ENCODE assay signal across 37 cellular contexts in genomic region chr4:98903561-98903960, GRCh38.
"Had no signal": no experiment of that assay in that cellular context is flagged by ENCODE, and none has a peak within 500 bp of the region (broad histone marks: within the 10 kb centered on the region; RNA-seq: fewer than 3 reads in every experiment).

No MANE protein-coding gene starts in this region.

- H3K9me3 Mint-ChIP-seq: activated B cell treated with CpG ODN at 0.5 μM for 24 hours; activated CD4-positive, alpha-beta memory T cell treated with anti-CD3 and anti-CD28 coated beads for 36 hours; activated naive CD4-positive, alpha-beta T cell treated with anti-CD3 and anti-CD28 coated beads for 36 hours; activated naive CD4-positive, alpha-beta T cell treated with anti-CD3 and anti-CD28 coated beads, Interleukin-2, amount 50 U/mL, for 72 hours; activated T-cell treated with anti-CD3 and anti-CD28 coated beads, Interleukin-2, amount 50 U/mL, for 4 hours; activated T-helper 1 cell treated with anti-CD3 and anti-CD28 coated beads, Interleukin-12 subunit alpha, Interleukin-12 subunit beta, Interleukin-2, Interleukin-4 antibody, amounts not matched to agents 30 ng/mL and 10 ng/mL and 1 ng/mL, durations not matched to agents 14 hours and 24 hours and 36 hours had no signal

- DNase-seq: activated B cell treated with CpG ODN at 0.5 μM for 24 hours; activated CD4-positive, alpha-beta memory T cell treated with anti-CD3 and anti-CD28 coated beads for 36 hours; activated CD4-positive, alpha-beta T cell treated with anti-CD3 and anti-CD28 coated beads for 4 hours; activated CD4-positive, alpha-beta T cell treated with anti-CD3 and anti-CD28 coated beads, Interleukin-2, amount 50 U/mL, for 1 hour; activated CD4-positive, CD25-positive, alpha-beta regulatory T cell treated with anti-CD3 and anti-CD28 coated beads, Interleukin-2, amount 50 U/mL, for 72 hours; activated CD8-positive, alpha-beta memory T cell treated with anti-CD3 and anti-CD28 coated beads, Interleukin-2, amount 50 U/mL, for 4 hours; activated gamma-delta T cell treated with Interleukin-2 at 50 U/mL for 16 hours; activated naive CD4-positive, alpha-beta T cell treated with anti-CD3 and anti-CD28 coated beads for 36 hours; activated T-cell treated with anti-CD3 and anti-CD28 coated beads for 4 hours; activated T-cell treated with anti-CD3 and anti-CD28 coated beads, Interleukin-2, amount 50 U/mL, for 4 hours; amniotic stem cell; aorta; brain microvascular endothelial cell; central memory CD4-positive, alpha-beta T cell; Karpas-422; MG63; NCI-H1048; NCI-H1105 treated with DMSO at 0.1 percent for 48 hours; NCI-H1436; NCI-H1694; NCI-H2029; NCI-H345; NCI-H524 treated with DMSO at 0.1 percent for 48 hours; NCI-H748 treated with DMSO at 0.1 percent for 48 hours; NK-92 treated with Interleukin-12 subunit alpha and Interleukin-12 subunit beta, amount 100 ng/mL, for 24 hours; PC-9; SIG-M5; T-helper 1 cell; T-helper 2 cell; T-helper 9 cell had no signal

- ATAC-seq: activated naive CD4-positive, alpha-beta T cell treated with anti-CD3 and anti-CD28 coated beads, Interleukin-2, amount 50 U/mL, for 72 hours; activated T-cell treated with anti-CD3 and anti-CD28 coated beads, Interleukin-2, amount 50 U/mL, for 4 hours; K562; Right ventricle myocardium inferior; SK-N-SH treated with all-trans-retinoic acid at 6 μM for 48 hours had no signal

- H3K27me3 ChIP-seq: brain microvascular endothelial cell, MG63 had no signal

- H3K27ac ChIP-seq: brain microvascular endothelial cell, PC-9, RWPE1, VCaP had no signal

- H3K9me3 ChIP-seq: MG63 had no signal

- H3K4me3 ChIP-seq: K562, MG63, PC-9 had no signal

- H3K4me3 Mint-ChIP-seq: activated B cell treated with CpG ODN at 0.5 μM for 24 hours; activated CD4-positive, alpha-beta memory T cell treated with anti-CD3 and anti-CD28 coated beads for 36 hours; activated naive CD4-positive, alpha-beta T cell treated with anti-CD3 and anti-CD28 coated beads for 36 hours; activated T-cell treated with anti-CD3 and anti-CD28 coated beads, Interleukin-2, amount 50 U/mL, for 4 hours; activated T-helper 1 cell treated with anti-CD3 and anti-CD28 coated beads, Interleukin-12 subunit alpha, Interleukin-12 subunit beta, Interleukin-2, Interleukin-4 antibody, amounts not matched to agents 30 ng/mL and 10 ng/mL and 1 ng/mL, durations not matched to agents 14 hours and 24 hours and 36 hours had no signal

- H3K27ac Mint-ChIP-seq: activated CD4-positive, alpha-beta memory T cell treated with anti-CD3 and anti-CD28 coated beads for 36 hours; activated naive CD4-positive, alpha-beta T cell treated with anti-CD3 and anti-CD28 coated beads for 36 hours; activated T-helper 1 cell treated with anti-CD3 and anti-CD28 coated beads, Interleukin-12 subunit alpha, Interleukin-12 subunit beta, Interleukin-2, Interleukin-4 antibody, amounts not matched to agents 30 ng/mL and 10 ng/mL and 1 ng/mL, durations not matched to agents 14 hours and 24 hours and 36 hours had no signal

- H3K27me3 Mint-ChIP-seq: activated B cell treated with CpG ODN at 0.5 μM for 24 hours; activated CD4-positive, alpha-beta memory T cell treated with anti-CD3 and anti-CD28 coated beads for 36 hours had no signal
